In genomic region chr6:2706482-2706881, GRCh38 we compare ENCODE assay signal across 17 cellular contexts.
"Had no signal": no experiment of that assay in that cellular context is flagged by ENCODE, and none has a peak within 500 bp of the region (broad histone marks: within the 10 kb centered on the region; RNA-seq: fewer than 3 reads in every experiment).

No MANE protein-coding gene starts in this region.

- H3K4me1 ChIP-seq: body of pancreas, testis had no signal

- H3K36me3 ChIP-seq: gastrocnemius medialis, ovary had no signal

- H3K4me3 ChIP-seq: body of pancreas, gastrocnemius medialis, ovary, testis had no signal

- H3K9me3 ChIP-seq: gastrocnemius medialis, ovary, testis had no signal

- H3K27ac ChIP-seq: body of pancreas, ovary, testis had no signal

- H3K4me3 Mint-ChIP-seq: central memory CD8-positive, alpha-beta T cell; neural crest cell; stimulated activated naive CD8-positive, alpha-beta T cell treated with anti-CD3 and anti-CD28 coated beads, Interleukin-15, Interleukin-2, amounts not matched to agents 100 ng/mL and 50 ng/mL, for 24 hours had no signal

- H3K27me3 ChIP-seq: body of pancreas, gastrocnemius medialis, ovary, testis had no signal

- H3K27ac Mint-ChIP-seq: stimulated activated naive CD8-positive, alpha-beta T cell treated with anti-CD3 and anti-CD28 coated beads, Interleukin-15, Interleukin-2, amounts not matched to agents 100 ng/mL and 50 ng/mL, for 24 hours had no signal

- ATAC-seq: body of pancreas, gastrocnemius medialis, left ventricle myocardium superior had no signal

- DNase-seq: activated CD4-positive, CD25-positive, alpha-beta regulatory T cell; activated naive CD4-positive, alpha-beta T cell treated with anti-CD3 and anti-CD28 coated beads, Interleukin-2, amount 50 U/mL, for 16 hours; activated T-cell treated with anti-CD3 and anti-CD28 coated beads, Interleukin-2, amount 50 U/mL, for 1 hour; amniotic stem cell; body of pancreas; cortex of kidney; effector CD8-positive, alpha-beta T cell; gastrocnemius medialis; kidney; left ventricle myocardium superior; ovary; stimulated activated CD4-positive, alpha-beta T cell treated with anti-CD3 and anti-CD28 coated beads, Interleukin-2, amount 100 ng/mL, for 48 hours; stimulated activated CD8-positive, alpha-beta memory T cell treated with anti-CD3 and anti-CD28 coated beads, Interleukin-4, amount 100 ng/mL, for 48 hours; testis had no signal

- H3K4me1 Mint-ChIP-seq: central memory CD8-positive, alpha-beta T cell; neural crest cell had no signal
